ENCODE assay signal across 22 cellular contexts in genomic region chr2:171046056-171046560, GRCh38.
A peak's percentile ranks its signal among the peaks of the same experiment; 100 is the strongest.
DNase-seq lines count a peak whose midpoint lies in the region; ATAC-seq, FAIRE-seq and TF ChIP-seq lines count a peak whose summit lies in the region.
"Had no signal": no experiment of that assay in that cellular context is flagged by ENCODE, and none has a peak within 500 bp of the region (broad histone marks: within the 10 kb centered on the region; RNA-seq: fewer than 3 reads in every experiment).

No MANE protein-coding gene starts in this region.

- intact Hi-C loops in stomach (cut with DNase I; ENCODE audit: low total_unique reads): no loop called here

- no peak overlapping the region for H3K4me3 Mint-ChIP-seq in T-cell
- no peak overlapping the region for H3K4me3 Mint-ChIP-seq in naive thymus-derived CD8-positive, alpha-beta T cell
- H3K4me3 Mint-ChIP-seq: CD4-positive, alpha-beta T cell had no signal

- H4K20me1 ChIP-seq in fibroblast of lung (ENCODE audit: control insufficient read depth, extremely low read depth, insufficient read depth, low read length): no peaks in the 10 kb centered on the region

- 93 to 98% (median 95%) methylated on average over 3 of the region's 3 CpGs for WGBS in stomach, 5 donors

- no peak overlapping the region for H2AFZ ChIP-seq in fibroblast of lung (ENCODE audit: low read length)

- CTCF ChIA-PET in T-cell (lab: Charles Lee): no interaction called here

- H3K27me3 Mint-ChIP-seq in T-cell: no peaks in the 10 kb centered on the region
- no peaks in the 10 kb centered on the region for H3K27me3 Mint-ChIP-seq in naive thymus-derived CD8-positive, alpha-beta T cell
- H3K27me3 Mint-ChIP-seq: CD4-positive, alpha-beta T cell had no signal

- H3K36me3 ChIP-seq in fibroblast of lung (ENCODE audit: control insufficient read depth, insufficient read depth, low read length): no peaks in the 10 kb centered on the region
- peaks cover 20 to 84% (median 82%) of the 10 kb centered on the region in 4 donors for H3K36me3 ChIP-seq in stomach
- H3K36me3 ChIP-seq in brain microvascular endothelial cell (replicated peaks): peaks cover 16% of the 10 kb centered on the region
- H3K36me3 ChIP-seq: BE2C had no signal

- no peak overlapping the region for H3K27ac ChIP-seq in fibroblast of lung (ENCODE audit: insufficient read depth, low read length)
- H3K27ac ChIP-seq in stomach: no peak overlapping the region
- H3K27ac ChIP-seq in brain microvascular endothelial cell: no peak overlapping the region

- DNase-seq in GM19239 (ENCODE audit: insufficient read length, low spot score): no peak
- no peak for DNase-seq in T-cell
- DNase-seq in fibroblast of lung (ENCODE audit: low read depth in 2 of 2): peak; percentile 15 to 42
- no peak for DNase-seq in naive thymus-derived CD8-positive, alpha-beta T cell
- DNase-seq in stomach: no peak
- DNase-seq in NCI-H526 treated with DMSO at 0.1 percent for 48 hours (lab: John Stamatoyannopoulos, UW): no peak
- no peak for DNase-seq in brain microvascular endothelial cell
- DNase-seq: BE2C; Caco-2; CD4-positive, alpha-beta T cell; EL; H7; KBM-7; MV-4-11; NCI-H187; NCI-H2107; NCI-H510A; NCI-H774 had no signal

- TF ChIP-seq EP300 in stomach (IDR thresholded peaks at IDR 0.05): no peak

- H3K4me1 ChIP-seq in fibroblast of lung (ENCODE audit: control insufficient read depth, extremely low read depth, insufficient read depth, low read length): no peaks in the 10 kb centered on the region
- H3K4me1 ChIP-seq in stomach: no peaks in the 10 kb centered on the region
- H3K4me1 ChIP-seq: BE2C, Caco-2 had no signal

- no peaks in the 10 kb centered on the region for H3K9me3 ChIP-seq in fibroblast of lung (ENCODE audit: control insufficient read depth, insufficient read depth, low read depth, low read length)
- H3K9me3 ChIP-seq in stomach: no peaks in the 10 kb centered on the region
- H3K9me3 ChIP-seq: BE2C, Caco-2 had no signal

- H3K4me3 ChIP-seq in fibroblast of lung (replicated peaks in 1 of 4; ENCODE audit: control extremely low read depth in 1 of 4, insufficient read depth in 1 of 4, low read depth in 3 of 4, low read length in 4 of 4) (no peak overlapping the region), stomach (no peak overlapping the region), brain microvascular endothelial cell (ENCODE audit: low read depth, low read length) (no peak overlapping the region)
- H3K4me3 ChIP-seq: GM12878 had no signal

- H3K27ac Mint-ChIP-seq in T-cell: peak overlapping the region; percentile 36 to 61
- H3K27ac Mint-ChIP-seq in naive thymus-derived CD8-positive, alpha-beta T cell: peak overlapping the region in 6 of 10 donors; percentile 17 to 75 (median 36)

- TF ChIP-seq CTCF in fibroblast of lung (conservative IDR thresholded peaks at IDR 0.05 in 1 of 2, IDR thresholded peaks at IDR 0.05 in 1 of 2; ENCODE audit: low read depth in 1 of 2, low read length in 2 of 2): no peak
- no peak for TF ChIP-seq CTCF in stomach (IDR thresholded peaks at IDR 0.05)
- TF ChIP-seq CTCF in brain microvascular endothelial cell (IDR thresholded peaks at IDR 0.05; ENCODE audit: low read depth, low read length, missing control alignments): no peak

- in situ Hi-C loops in brain microvascular endothelial cell (cut with HindIII; ENCODE audit: low pct_ligation_motif_present, low sequenced_read_pairs): no loop called here

- peak; percentile 35 for FAIRE-seq in GM19239 (lab: Jason Lieb, UNC)
- FAIRE-seq: GM12878, RCC 7860 had no signal

- H3K27me3 ChIP-seq in fibroblast of lung (ENCODE audit: control insufficient read depth, insufficient read depth, low read length) (no peaks in the 10 kb centered on the region), stomach (no peaks in the 10 kb centered on the region), brain microvascular endothelial cell (replicated peaks) (no peaks in the 10 kb centered on the region)
- H3K27me3 ChIP-seq: BE2C had no signal

- H3K9me3 Mint-ChIP-seq in T-cell: peaks cover 0 to 5% (median 0%) of the 10 kb centered on the region in 3 donors
- peaks cover 0 to 5% (median 0%) of the 10 kb centered on the region in 9 donors for H3K9me3 Mint-ChIP-seq in naive thymus-derived CD8-positive, alpha-beta T cell

- POLR2A ChIA-PET in T-cell (lab: Charles Lee): no interaction called here
- POLR2A ChIA-PET in naive thymus-derived CD8-positive, alpha-beta T cell (lab: Charles Lee): interaction anchor here (0.7 kb wide), 1 partner anchor 286 kb away, joined by 3 read pairs; no protein-coding TSS in a partner anchor

- TF ChIP-seq POLR2A in stomach (IDR thresholded peaks at IDR 0.05): no peak

- no peak for ATAC-seq in T-cell (replicated peaks in 1 of 4)
- no peak for ATAC-seq in naive thymus-derived CD8-positive, alpha-beta T cell
- no peak for ATAC-seq in HG03095 (IDR thresholded peaks at IDR 0.05; ENCODE audit: unreplicated experiment)
- ATAC-seq: GM12878, Right ventricle myocardium inferior had no signal

- peaks cover 63% of the 10 kb centered on the region for H3K36me3 Mint-ChIP-seq in T-cell
- H3K36me3 Mint-ChIP-seq in naive thymus-derived CD8-positive, alpha-beta T cell: peaks cover 21 to 69% (median 60%) of the 10 kb centered on the region in 3 donors

- peaks cover 29 to 35% (median 32%) of the 10 kb centered on the region in 3 donors for H3K4me1 Mint-ChIP-seq in T-cell
- H3K4me1 Mint-ChIP-seq in naive thymus-derived CD8-positive, alpha-beta T cell: peaks cover 13 to 31% (median 29%) of the 10 kb centered on the region in 4 donors

- no peak overlapping the region for H3K9ac ChIP-seq in fibroblast of lung (ENCODE audit: insufficient read depth, low read length)

- H3K79me2 ChIP-seq in fibroblast of lung (ENCODE audit: control insufficient read depth, insufficient read depth, low read length): no peaks in the 10 kb centered on the region

- no peak overlapping the region for H3K4me2 ChIP-seq in fibroblast of lung (ENCODE audit: extremely low read depth, insufficient read depth, low read length)

Comparison
In these comparisons a context has a peak if more than half of its experiments do, and no peak if none do; other contexts are left out.
1. DNase-seq: peak in fibroblast of lung (2 of 2); none in GM19239 (single experiment), T-cell (0 of 34), naive thymus-derived CD8-positive, alpha-beta T cell (0 of 10), stomach (single experiment), NCI-H526 treated with DMSO at 0.1 percent for 48 hours (single experiment) and brain microvascular endothelial cell (single experiment).